In genomic region chr11:5767056-5767455, GRCh38 we compare ENCODE assay signal across 26 cellular contexts. TPM values are rescaled to one million over a fixed set of nuclear protein-coding genes. Genes with fewer than 3 reads are reported as not detected.
"Had no signal": no experiment of that assay in that cellular context is flagged by ENCODE, and none has a peak within 500 bp of the region (broad histone marks: within the 10 kb centered on the region; RNA-seq: fewer than 3 reads in every experiment).

No MANE protein-coding gene starts in this region.

- H3K4me3 Mint-ChIP-seq: natural killer cell treated with Interleukin-12 subunit alpha and Interleukin-12 subunit beta and Interleukin-15 and Interleukin-18, amount 100 ng/mL, for 72 hours; neural progenitor cell; stimulated activated memory B cell treated with anti-CD40 and anti-IgM and Interleukin-4, amounts not matched to agents 10 μg/mL and 1 μg/mL and 100 μg/mL, for 72 hours; stimulated activated naive CD8-positive, alpha-beta T cell treated with anti-CD3 and anti-CD28 coated beads, Interleukin-15, amount 100 ng/mL, for 72 hours had no signal

- H3K27me3 Mint-ChIP-seq: stimulated activated memory B cell treated with anti-CD40 and anti-IgM and Interleukin-4, amounts not matched to agents 10 μg/mL and 1 μg/mL and 100 μg/mL, for 72 hours; stimulated activated naive CD8-positive, alpha-beta T cell treated with anti-CD3 and anti-CD28 coated beads, Interleukin-15, amount 100 ng/mL, for 72 hours had no signal

- H3K4me1 ChIP-seq: colonic mucosa, neural progenitor cell, testis, tibial nerve had no signal

- ATAC-seq: left lobe of liver; mucosa of descending colon; natural killer cell treated with Interleukin-12 subunit alpha and Interleukin-12 subunit beta and Interleukin-15 and Interleukin-18, amount 100 ng/mL, for 72 hours; right cardiac atrium; stimulated activated memory B cell treated with anti-CD40 and anti-IgM and Interleukin-4, amounts not matched to agents 10 μg/mL and 1 μg/mL and 100 μg/mL, for 72 hours; stimulated activated naive CD8-positive, alpha-beta T cell treated with anti-CD3 and anti-CD28 coated beads, Interleukin-15, amount 100 ng/mL, for 72 hours had no signal

- H2AFZ ChIP-seq: hepatocyte, neural progenitor cell had no signal

- H3K36me3 Mint-ChIP-seq: natural killer cell treated with Interleukin-12 subunit alpha and Interleukin-12 subunit beta and Interleukin-15 and Interleukin-18, amount 100 ng/mL, for 72 hours; neural progenitor cell; stimulated activated memory B cell treated with anti-CD40 and anti-IgM and Interleukin-4, amounts not matched to agents 10 μg/mL and 1 μg/mL and 100 μg/mL, for 72 hours had no signal

- H3K4me3 ChIP-seq: colonic mucosa, hepatocyte, mucosa of descending colon, neural progenitor cell, ovary, testis, tibial nerve had no signal

- H3K9ac ChIP-seq: neural progenitor cell had no signal

- H3K4me2 ChIP-seq: hepatocyte, neural progenitor cell had no signal

- H3K9me3 Mint-ChIP-seq: natural killer cell treated with Interleukin-12 subunit alpha and Interleukin-12 subunit beta and Interleukin-15 and Interleukin-18, amount 100 ng/mL, for 72 hours; neural progenitor cell; stimulated activated memory B cell treated with anti-CD40 and anti-IgM and Interleukin-4, amounts not matched to agents 10 μg/mL and 1 μg/mL and 100 μg/mL, for 72 hours; stimulated activated naive CD8-positive, alpha-beta T cell treated with anti-CD3 and anti-CD28 coated beads, Interleukin-15, amount 100 ng/mL, for 72 hours had no signal

- H3K27ac Mint-ChIP-seq: natural killer cell treated with Interleukin-12 subunit alpha and Interleukin-12 subunit beta and Interleukin-15 and Interleukin-18, amount 100 ng/mL, for 72 hours; neural progenitor cell; stimulated activated memory B cell treated with anti-CD40 and anti-IgM and Interleukin-4, amounts not matched to agents 10 μg/mL and 1 μg/mL and 100 μg/mL, for 72 hours; stimulated activated naive CD8-positive, alpha-beta T cell treated with anti-CD3 and anti-CD28 coated beads, Interleukin-15, amount 100 ng/mL, for 72 hours had no signal

- H3K27ac ChIP-seq: colonic mucosa, hepatocyte, neural progenitor cell, ovary, testis, tibial nerve had no signal

- H3K79me2 ChIP-seq: hepatocyte had no signal

- H3K9me3 ChIP-seq: colonic mucosa, mucosa of descending colon, ovary, testis, tibial nerve had no signal

- H3K4me1 Mint-ChIP-seq: neural progenitor cell; stimulated activated memory B cell treated with anti-CD40 and anti-IgM and Interleukin-4, amounts not matched to agents 10 μg/mL and 1 μg/mL and 100 μg/mL, for 72 hours; stimulated activated naive CD8-positive, alpha-beta T cell treated with anti-CD3 and anti-CD28 coated beads, Interleukin-15, amount 100 ng/mL, for 72 hours had no signal

- H3K36me3 ChIP-seq: colonic mucosa, neural progenitor cell, ovary, tibial nerve had no signal

- DNase-seq: colonic mucosa; dermis blood vessel endothelial cell; erythroblast; foreskin melanocyte; head of caudate nucleus; islet precursor cell; mammary epithelial cell; mucosa of descending colon; nucleus accumbens; ovary; right cardiac atrium; stimulated activated CD4-positive, alpha-beta T cell treated with anti-CD3 and anti-CD28 coated beads, Interleukin-4, amount 100 ng/mL, for 1 hour; stimulated activated naive CD8-positive, alpha-beta T cell treated with anti-CD3 and anti-CD28 coated beads, Interleukin-15, amount 100 ng/mL, for 72 hours; testis had no signal

- H3K27me3 ChIP-seq: colonic mucosa, hepatocyte, neural progenitor cell, ovary, testis, tibial nerve had no signal

RNA-seq across cellular contexts. Expression of gene OR52N4, which starts 13.0 kb away (rescaled TPM):
- total RNA-seq: cerebellum, colonic mucosa, hepatocyte, left lobe of liver, lower leg skin, mammary epithelial cell, mesenteric fat pad, mucosa of descending colon, right cardiac atrium, subcutaneous adipose tissue had no signal
- polyA plus RNA-seq: hepatocyte, mammary epithelial cell, right cardiac atrium had no signal

RNA-seq across cellular contexts. Expression of gene OR52N5, which starts 16.1 kb away (rescaled TPM):
- total RNA-seq: colonic mucosa; dermis blood vessel endothelial cell; hepatocyte; lower leg skin; mammary epithelial cell; mucosa of descending colon; natural killer cell treated with Interleukin-12 subunit alpha and Interleukin-12 subunit beta and Interleukin-15 and Interleukin-18, amount 100 ng/mL, for 72 hours; posterior vena cava; right cardiac atrium; tibial nerve; ureter had no signal
- polyA plus RNA-seq: hepatocyte, mammary epithelial cell, ovary, right cardiac atrium had no signal

RNA-seq across cellular contexts. Expression of gene OR52N1, which starts 24.0 kb away (rescaled TPM):
- total RNA-seq: cerebellum; colonic mucosa; dermis blood vessel endothelial cell; hepatocyte; left lobe of liver; lower leg skin; mammary epithelial cell; mucosa of descending colon; natural killer cell treated with Interleukin-12 subunit alpha and Interleukin-12 subunit beta and Interleukin-15 and Interleukin-18, amount 100 ng/mL, for 72 hours; posterior vena cava; right cardiac atrium; subcutaneous adipose tissue had no signal
- polyA plus RNA-seq: hepatocyte, mammary epithelial cell, ovary, right cardiac atrium had no signal

RNA-seq across cellular contexts. Expression of gene OR56B1, which starts 30.8 kb away (rescaled TPM):
- total RNA-seq: cerebellum, colonic mucosa, dermis blood vessel endothelial cell, hepatocyte, left lobe of liver, mammary epithelial cell, mesenteric fat pad, mucosa of descending colon, right cardiac atrium had no signal
- polyA plus RNA-seq: hepatocyte, mammary epithelial cell, ovary, right cardiac atrium had no signal

RNA-seq across cellular contexts. Expression of gene OR52N2, which starts 41.7 kb away (rescaled TPM):
- total RNA-seq: cerebellum; colonic mucosa; dermis blood vessel endothelial cell; hepatocyte; left lobe of liver; lower leg skin; mammary epithelial cell; mesenteric fat pad; mucosa of descending colon; natural killer cell treated with Interleukin-12 subunit alpha and Interleukin-12 subunit beta and Interleukin-15 and Interleukin-18, amount 100 ng/mL, for 72 hours; ovary; posterior vena cava; right cardiac atrium; subcutaneous adipose tissue; testis; tibial nerve; ureter had no signal
- polyA plus RNA-seq: hepatocyte, mammary epithelial cell, ovary, right cardiac atrium had no signal
